18 cellular contexts compared by ENCODE assay signal in genomic region chr15:79440355-79440908, GRCh38.
"Had no signal": no experiment of that assay in that cellular context is flagged by ENCODE, and none has a peak within 500 bp of the region (broad histone marks: within the 10 kb centered on the region; RNA-seq: fewer than 3 reads in every experiment).

No MANE protein-coding gene starts in this region.

- H3K27ac ChIP-seq: coronary artery, dorsolateral prefrontal cortex, foreskin keratinocyte, neutrophil, psoas muscle, right lobe of liver, tibial artery, upper lobe of left lung, uterus had no signal

- H3K4me3 ChIP-seq: coronary artery, dorsolateral prefrontal cortex, psoas muscle, right lobe of liver, tibial artery, upper lobe of left lung, uterus had no signal

- H3K27me3 ChIP-seq: right lobe of liver, tibial artery, upper lobe of left lung, uterus had no signal

- H3K4me1 ChIP-seq: foreskin keratinocyte, right lobe of liver, tibial artery, upper lobe of left lung, uterus had no signal

- DNase-seq: dorsolateral prefrontal cortex; effector memory CD4-positive, alpha-beta T cell; left colon; mammary epithelial cell; naive thymus-derived CD4-positive, alpha-beta T cell; nephron progenitor cell; psoas muscle; retina; right lobe of liver; stimulated activated CD4-positive, alpha-beta T cell treated with anti-CD3 and anti-CD28 coated beads, Interleukin-4, amount 100 ng/mL, for 1 hour; stimulated activated CD8-positive, alpha-beta memory T cell treated with anti-CD3 and anti-CD28 coated beads, Interleukin-4, amount 100 ng/mL, for 48 hours; stimulated activated naive CD8-positive, alpha-beta T cell treated with anti-CD3 and anti-CD28 coated beads, Interleukin-15, Interleukin-2, amounts not matched to agents 100 U/mL and 50 U/mL, for 24 hours; tibial artery; upper lobe of left lung; uterus had no signal

- ATAC-seq: foreskin keratinocyte; left colon; naive thymus-derived CD4-positive, alpha-beta T cell; psoas muscle; stimulated activated naive CD8-positive, alpha-beta T cell treated with anti-CD3 and anti-CD28 coated beads, Interleukin-15, Interleukin-2, amounts not matched to agents 100 U/mL and 50 U/mL, for 24 hours had no signal

- H3K36me3 ChIP-seq: neutrophil, right lobe of liver, tibial artery, upper lobe of left lung, uterus had no signal

- H3K9me3 ChIP-seq: neutrophil, psoas muscle, right lobe of liver, upper lobe of left lung, uterus had no signal
